Comparison of ENCODE assay signal across 36 cellular contexts in genomic region chr10:115018185-115018931, GRCh38.
"Had no signal": no experiment of that assay in that cellular context is flagged by ENCODE, and none has a peak within 500 bp of the region (broad histone marks: within the 10 kb centered on the region; RNA-seq: fewer than 3 reads in every experiment).

No MANE protein-coding gene starts in this region.

- H3K36me3 Mint-ChIP-seq: activated naive CD4-positive, alpha-beta T cell treated with anti-CD3 and anti-CD28 coated beads, Interleukin-2, amount 50 U/mL, for 24 hours; activated naive CD8-positive, alpha-beta T cell treated with anti-CD3 and anti-CD28 coated beads, Interleukin-2, amount 10 ng/mL, durations not matched to agents 7 days and 5 days; WTC11 had no signal

- H3K27ac ChIP-seq: adrenal gland, body of pancreas, breast epithelium, KMS-11, SJCRH30 had no signal

- H3K4me1 Mint-ChIP-seq: activated CD4-positive, alpha-beta T cell treated with anti-CD3 and anti-CD28 coated beads for 36 hours; activated CD4-positive, alpha-beta T cell treated with anti-CD3 and anti-CD28 coated beads, Interleukin-2, amount 10 ng/mL, durations not matched to agents 7 days and 5 days; activated naive CD4-positive, alpha-beta T cell treated with anti-CD3 and anti-CD28 coated beads, Interleukin-2, amount 50 U/mL, for 24 hours; activated naive CD8-positive, alpha-beta T cell treated with anti-CD3 and anti-CD28 coated beads, Interleukin-2, amount 10 ng/mL, durations not matched to agents 7 days and 5 days had no signal

- H3K9ac ChIP-seq: KMS-11, SK-N-SH had no signal

- H3K27me3 ChIP-seq: adrenal gland, body of pancreas, breast epithelium, SJCRH30 had no signal

- DNase-seq: activated CD4-positive, alpha-beta T cell treated with anti-CD3 and anti-CD28 coated beads for 36 hours; activated CD4-positive, alpha-beta T cell treated with anti-CD3 and anti-CD28 coated beads, Interleukin-2, amount 10 ng/mL, durations not matched to agents 7 days and 5 days; activated CD4-positive, alpha-beta T cell treated with anti-CD3 and anti-CD28 coated beads, Interleukin-2, amount 50 U/mL, for 48 hours; activated CD8-positive, alpha-beta T cell treated with anti-CD3 and anti-CD28 coated beads, Interleukin-2, amount 10 ng/mL, durations not matched to agents 7 days and 5 days; activated gamma-delta T cell; activated naive CD4-positive, alpha-beta T cell treated with Interleukin-2 at 50 U/mL for 16 hours; activated naive CD8-positive, alpha-beta T cell treated with anti-CD3 and anti-CD28 coated beads, Interleukin-2, amount 10 ng/mL, durations not matched to agents 7 days and 5 days; activated T-cell treated with anti-CD3 and anti-CD28 coated beads, Interleukin-2, amount 50 U/mL, for 24 hours; adrenal gland; body of pancreas; caudate nucleus; cerebellar nuclear complex; MM.1S; MV-4-11; NCI-H1092; NCI-H1436 treated with DMSO at 0.1 percent for 48 hours; NCI-H1694 treated with DMSO at 0.1 percent for 48 hours; NCI-H2029; NCI-H2107; NCI-H2171; NCI-H510A; NCI-H526; NCI-H748 treated with DMSO at 0.1 percent for 48 hours; SHP77; SJCRH30; SK-N-SH had no signal

- H3K9me3 Mint-ChIP-seq: activated CD4-positive, alpha-beta T cell treated with anti-CD3 and anti-CD28 coated beads, Interleukin-2, amount 10 ng/mL, durations not matched to agents 7 days and 5 days; activated naive CD4-positive, alpha-beta T cell treated with anti-CD3 and anti-CD28 coated beads, Interleukin-2, amount 50 U/mL, for 24 hours; activated naive CD8-positive, alpha-beta T cell treated with anti-CD3 and anti-CD28 coated beads, Interleukin-2, amount 10 ng/mL, durations not matched to agents 7 days and 5 days; activated T-cell treated with anti-CD3 and anti-CD28 coated beads, Interleukin-2, amount 50 U/mL, for 24 hours; activated T-helper 2 cell treated with anti-CD3 and anti-CD28 coated beads, Interferon-gamma antibody, Interleukin-2, Interleukin-4, amounts not matched to agents 10 μg/mL and 5 μg/mL and 100 μg/mL, durations not matched to agents 14 hours and 24 hours and 36 hours; T-helper 1 cell treated with Interleukin-12 subunit alpha and Interleukin-12 subunit beta and Interleukin-4 antibody, amounts not matched to agents 30 μg/mL and 1 μg/mL, for 36 hours; T-helper 2 cell treated with Interferon-gamma antibody and Interleukin-4, amounts not matched to agents 5 μg/mL and 100 μg/mL, for 36 hours; WTC11 had no signal

- H3K4me2 ChIP-seq: KMS-11, SK-N-SH had no signal

- H3K9me3 ChIP-seq: adrenal gland, body of pancreas, breast epithelium, SJCRH30, SK-N-SH had no signal

- FAIRE-seq: astrocyte, TTC549 had no signal

- H3K27ac Mint-ChIP-seq: activated CD4-positive, alpha-beta T cell treated with anti-CD3 and anti-CD28 coated beads for 36 hours; activated CD4-positive, alpha-beta T cell treated with anti-CD3 and anti-CD28 coated beads, Interleukin-2, amount 10 ng/mL, durations not matched to agents 7 days and 5 days; activated CD8-positive, alpha-beta T cell treated with anti-CD3 and anti-CD28 coated beads, Interleukin-2, amount 10 ng/mL, durations not matched to agents 7 days and 5 days; activated naive CD4-positive, alpha-beta T cell treated with anti-CD3 and anti-CD28 coated beads, Interleukin-2, amount 50 U/mL, for 24 hours; activated naive CD8-positive, alpha-beta T cell treated with anti-CD3 and anti-CD28 coated beads, Interleukin-2, amount 10 ng/mL, durations not matched to agents 7 days and 5 days; activated T-cell treated with anti-CD3 and anti-CD28 coated beads, Interleukin-2, amount 50 U/mL, for 24 hours; activated T-helper 2 cell treated with anti-CD3 and anti-CD28 coated beads, Interferon-gamma antibody, Interleukin-2, Interleukin-4, amounts not matched to agents 10 μg/mL and 5 μg/mL and 100 μg/mL, durations not matched to agents 14 hours and 24 hours and 36 hours; T-helper 1 cell treated with Interleukin-12 subunit alpha and Interleukin-12 subunit beta and Interleukin-4 antibody, amounts not matched to agents 30 μg/mL and 1 μg/mL, for 36 hours; T-helper 2 cell treated with Interferon-gamma antibody and Interleukin-4, amounts not matched to agents 5 μg/mL and 100 μg/mL, for 36 hours; WTC11 had no signal

- H3K9me2 ChIP-seq: SK-N-SH had no signal

- H3K4me3 ChIP-seq: adrenal gland, body of pancreas, breast epithelium, SJCRH30 had no signal

- H3K4me1 ChIP-seq: body of pancreas, breast epithelium had no signal

- ATAC-seq: activated CD4-positive, alpha-beta T cell treated with anti-CD3 and anti-CD28 coated beads for 36 hours; activated CD4-positive, CD25-positive, alpha-beta regulatory T cell treated with anti-CD3 and anti-CD28 coated beads, Interleukin-2, amount 50 U/mL, for 24 hours; activated CD8-positive, alpha-beta T cell treated with anti-CD3 and anti-CD28 coated beads, Interleukin-2, amount 10 ng/mL, durations not matched to agents 7 days and 5 days; body of pancreas; WTC11 had no signal

- H3K36me3 ChIP-seq: adrenal gland, breast epithelium, SJCRH30 had no signal

- H3K4me3 Mint-ChIP-seq: activated CD4-positive, alpha-beta T cell treated with anti-CD3 and anti-CD28 coated beads for 36 hours; activated CD4-positive, alpha-beta T cell treated with anti-CD3 and anti-CD28 coated beads, Interleukin-2, amount 10 ng/mL, durations not matched to agents 7 days and 5 days; activated CD8-positive, alpha-beta T cell treated with anti-CD3 and anti-CD28 coated beads, Interleukin-2, amount 10 ng/mL, durations not matched to agents 7 days and 5 days; activated naive CD4-positive, alpha-beta T cell treated with anti-CD3 and anti-CD28 coated beads, Interleukin-2, amount 50 U/mL, for 24 hours; activated naive CD8-positive, alpha-beta T cell treated with anti-CD3 and anti-CD28 coated beads, Interleukin-2, amount 10 ng/mL, durations not matched to agents 7 days and 5 days; activated T-cell treated with anti-CD3 and anti-CD28 coated beads, Interleukin-2, amount 50 U/mL, for 24 hours; T-helper 1 cell treated with Interleukin-12 subunit alpha and Interleukin-12 subunit beta and Interleukin-4 antibody, amounts not matched to agents 30 μg/mL and 1 μg/mL, for 36 hours; T-helper 2 cell treated with Interferon-gamma antibody and Interleukin-4, amounts not matched to agents 5 μg/mL and 100 μg/mL, for 36 hours; WTC11 had no signal
